Comparison of ENCODE assay signal across 1 cellular context in the genomic region with DNA sequence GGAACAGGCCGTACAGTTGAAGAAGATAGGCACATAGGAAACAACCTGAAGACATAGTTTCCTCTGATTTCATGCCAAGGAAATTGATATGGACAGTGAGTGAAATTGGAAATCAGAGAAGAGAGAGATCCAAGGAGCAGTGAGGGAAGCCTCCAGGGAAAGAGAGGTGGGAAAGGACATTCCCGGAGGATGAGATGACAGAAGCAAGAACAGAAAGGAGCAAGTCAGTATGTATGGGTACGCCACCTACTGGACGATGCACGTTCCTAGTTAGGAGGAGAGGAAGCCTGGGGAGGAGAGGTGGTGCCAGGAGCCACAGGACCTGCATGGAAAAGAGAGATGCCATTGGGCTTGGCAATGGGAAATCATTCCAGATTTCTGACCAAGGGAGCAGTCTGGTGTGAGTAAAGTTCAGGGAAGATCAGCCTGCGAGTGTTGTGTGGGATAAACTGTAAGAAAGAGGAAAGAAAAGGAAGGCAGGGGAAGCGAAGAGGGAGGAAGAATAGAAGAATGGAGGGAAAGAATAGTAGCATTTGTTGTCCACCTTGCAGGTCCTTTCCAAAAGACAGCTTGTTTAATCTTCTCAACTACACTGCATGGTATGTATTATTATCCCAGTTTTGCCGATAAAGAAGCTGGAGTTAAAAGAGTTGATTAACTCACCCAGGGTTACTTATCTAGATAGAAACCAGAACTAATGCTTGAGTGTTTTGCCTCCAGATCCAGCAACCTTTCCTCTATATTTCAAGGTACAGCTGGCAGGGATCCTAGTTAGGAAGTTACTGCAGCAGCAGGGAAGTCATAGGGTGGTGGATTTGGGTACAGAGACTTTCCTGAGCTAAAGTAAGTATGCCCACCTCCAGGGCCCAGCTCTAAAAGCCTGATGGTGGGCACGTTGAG.
TF ChIP-seq lines count a peak whose summit lies in the region.

No MANE protein-coding gene starts in this region.

TF ChIP-seq in K562, 482 proteins besides CTCF, POLR2A, EP300 and RAD21 (continued from another document and continues in another):
- TF ChIP-seq, protein P1, sequence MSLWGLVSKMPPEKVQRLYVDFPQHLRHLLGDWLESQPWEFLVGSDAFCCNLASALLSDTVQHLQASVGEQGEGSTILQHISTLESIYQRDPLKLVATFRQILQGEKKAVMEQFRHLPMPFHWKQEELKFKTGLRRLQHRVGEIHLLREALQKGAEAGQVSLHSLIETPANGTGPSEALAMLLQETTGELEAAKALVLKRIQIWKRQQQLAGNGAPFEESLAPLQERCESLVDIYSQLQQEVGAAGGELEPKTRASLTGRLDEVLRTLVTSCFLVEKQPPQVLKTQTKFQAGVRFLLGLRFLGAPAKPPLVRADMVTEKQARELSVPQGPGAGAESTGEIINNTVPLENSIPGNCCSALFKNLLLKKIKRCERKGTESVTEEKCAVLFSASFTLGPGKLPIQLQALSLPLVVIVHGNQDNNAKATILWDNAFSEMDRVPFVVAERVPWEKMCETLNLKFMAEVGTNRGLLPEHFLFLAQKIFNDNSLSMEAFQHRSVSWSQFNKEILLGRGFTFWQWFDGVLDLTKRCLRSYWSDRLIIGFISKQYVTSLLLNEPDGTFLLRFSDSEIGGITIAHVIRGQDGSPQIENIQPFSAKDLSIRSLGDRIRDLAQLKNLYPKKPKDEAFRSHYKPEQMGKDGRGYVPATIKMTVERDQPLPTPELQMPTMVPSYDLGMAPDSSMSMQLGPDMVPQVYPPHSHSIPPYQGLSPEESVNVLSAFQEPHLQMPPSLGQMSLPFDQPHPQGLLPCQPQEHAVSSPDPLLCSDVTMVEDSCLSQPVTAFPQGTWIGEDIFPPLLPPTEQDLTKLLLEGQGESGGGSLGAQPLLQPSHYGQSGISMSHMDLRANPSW (CRISPR knock-in tag; IDR thresholded peaks at IDR 0.05) = no peak
- 0 out of 2 replicates have a peak, but pooled peaks have one; percentile 11 for TF ChIP-seq LARP7 (IDR thresholded peaks at IDR 0.05)
- no peak for TF ChIP-seq HMG20A (CRISPR knock-in tag; conservative IDR thresholded peaks at IDR 0.05)
- TF ChIP-seq CREM (IDR thresholded peaks at IDR 0.05; ENCODE audit: low read depth) = peak; percentile 76
- TF ChIP-seq, protein P2, sequence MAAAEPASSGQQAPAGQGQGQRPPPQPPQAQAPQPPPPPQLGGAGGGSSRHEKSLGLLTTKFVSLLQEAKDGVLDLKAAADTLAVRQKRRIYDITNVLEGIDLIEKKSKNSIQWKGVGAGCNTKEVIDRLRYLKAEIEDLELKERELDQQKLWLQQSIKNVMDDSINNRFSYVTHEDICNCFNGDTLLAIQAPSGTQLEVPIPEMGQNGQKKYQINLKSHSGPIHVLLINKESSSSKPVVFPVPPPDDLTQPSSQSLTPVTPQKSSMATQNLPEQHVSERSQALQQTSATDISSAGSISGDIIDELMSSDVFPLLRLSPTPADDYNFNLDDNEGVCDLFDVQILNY (CRISPR knock-in tag; IDR thresholded peaks at IDR 0.05) = 0 out of 2 replicates have a peak, but pooled peaks have one; percentile 56
- TF ChIP-seq ZNF282 (CRISPR knock-in tag; IDR thresholded peaks at IDR 0.05) = no peak
- TF ChIP-seq ZFX (CRISPR knock-in tag; IDR thresholded peaks at IDR 0.05) = no peak
- TF ChIP-seq, protein P3, sequence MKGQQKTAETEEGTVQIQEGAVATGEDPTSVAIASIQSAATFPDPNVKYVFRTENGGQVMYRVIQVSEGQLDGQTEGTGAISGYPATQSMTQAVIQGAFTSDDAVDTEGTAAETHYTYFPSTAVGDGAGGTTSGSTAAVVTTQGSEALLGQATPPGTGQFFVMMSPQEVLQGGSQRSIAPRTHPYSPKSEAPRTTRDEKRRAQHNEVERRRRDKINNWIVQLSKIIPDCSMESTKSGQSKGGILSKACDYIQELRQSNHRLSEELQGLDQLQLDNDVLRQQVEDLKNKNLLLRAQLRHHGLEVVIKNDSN (CRISPR knock-in tag; IDR thresholded peaks at IDR 0.05) = no peak
- TF ChIP-seq RHOXF2B (CRISPR knock-in tag; conservative IDR thresholded peaks at IDR 0.05) = no peak
- TF ChIP-seq HDGF (IDR thresholded peaks at IDR 0.05) = peak; percentile 63; the same call in 1 of the 2 replicates
- TF ChIP-seq, protein P4, sequence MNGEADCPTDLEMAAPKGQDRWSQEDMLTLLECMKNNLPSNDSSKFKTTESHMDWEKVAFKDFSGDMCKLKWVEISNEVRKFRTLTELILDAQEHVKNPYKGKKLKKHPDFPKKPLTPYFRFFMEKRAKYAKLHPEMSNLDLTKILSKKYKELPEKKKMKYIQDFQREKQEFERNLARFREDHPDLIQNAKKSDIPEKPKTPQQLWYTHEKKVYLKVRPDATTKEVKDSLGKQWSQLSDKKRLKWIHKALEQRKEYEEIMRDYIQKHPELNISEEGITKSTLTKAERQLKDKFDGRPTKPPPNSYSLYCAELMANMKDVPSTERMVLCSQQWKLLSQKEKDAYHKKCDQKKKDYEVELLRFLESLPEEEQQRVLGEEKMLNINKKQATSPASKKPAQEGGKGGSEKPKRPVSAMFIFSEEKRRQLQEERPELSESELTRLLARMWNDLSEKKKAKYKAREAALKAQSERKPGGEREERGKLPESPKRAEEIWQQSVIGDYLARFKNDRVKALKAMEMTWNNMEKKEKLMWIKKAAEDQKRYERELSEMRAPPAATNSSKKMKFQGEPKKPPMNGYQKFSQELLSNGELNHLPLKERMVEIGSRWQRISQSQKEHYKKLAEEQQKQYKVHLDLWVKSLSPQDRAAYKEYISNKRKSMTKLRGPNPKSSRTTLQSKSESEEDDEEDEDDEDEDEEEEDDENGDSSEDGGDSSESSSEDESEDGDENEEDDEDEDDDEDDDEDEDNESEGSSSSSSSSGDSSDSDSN (IDR thresholded peaks at IDR 0.05; ENCODE audit: borderline replicate concordance in 1 of 2, low read depth in 2 of 2, low read length in 2 of 2) = no peak
- no peak for TF ChIP-seq ZNF311 (CRISPR knock-in tag; IDR thresholded peaks at IDR 0.05)
- no peak for TF ChIP-seq ZBTB34 (CRISPR knock-in tag; IDR thresholded peaks at IDR 0.05)
- TF ChIP-seq WHSC1 (IDR thresholded peaks at IDR 0.05; ENCODE audit: low read length) = no peak
- TF ChIP-seq, protein P5, sequence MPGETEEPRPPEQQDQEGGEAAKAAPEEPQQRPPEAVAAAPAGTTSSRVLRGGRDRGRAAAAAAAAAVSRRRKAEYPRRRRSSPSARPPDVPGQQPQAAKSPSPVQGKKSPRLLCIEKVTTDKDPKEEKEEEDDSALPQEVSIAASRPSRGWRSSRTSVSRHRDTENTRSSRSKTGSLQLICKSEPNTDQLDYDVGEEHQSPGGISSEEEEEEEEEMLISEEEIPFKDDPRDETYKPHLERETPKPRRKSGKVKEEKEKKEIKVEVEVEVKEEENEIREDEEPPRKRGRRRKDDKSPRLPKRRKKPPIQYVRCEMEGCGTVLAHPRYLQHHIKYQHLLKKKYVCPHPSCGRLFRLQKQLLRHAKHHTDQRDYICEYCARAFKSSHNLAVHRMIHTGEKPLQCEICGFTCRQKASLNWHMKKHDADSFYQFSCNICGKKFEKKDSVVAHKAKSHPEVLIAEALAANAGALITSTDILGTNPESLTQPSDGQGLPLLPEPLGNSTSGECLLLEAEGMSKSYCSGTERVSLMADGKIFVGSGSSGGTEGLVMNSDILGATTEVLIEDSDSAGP (CRISPR knock-in tag; IDR thresholded peaks at IDR 0.05) = no peak
- TF ChIP-seq, protein P6, sequence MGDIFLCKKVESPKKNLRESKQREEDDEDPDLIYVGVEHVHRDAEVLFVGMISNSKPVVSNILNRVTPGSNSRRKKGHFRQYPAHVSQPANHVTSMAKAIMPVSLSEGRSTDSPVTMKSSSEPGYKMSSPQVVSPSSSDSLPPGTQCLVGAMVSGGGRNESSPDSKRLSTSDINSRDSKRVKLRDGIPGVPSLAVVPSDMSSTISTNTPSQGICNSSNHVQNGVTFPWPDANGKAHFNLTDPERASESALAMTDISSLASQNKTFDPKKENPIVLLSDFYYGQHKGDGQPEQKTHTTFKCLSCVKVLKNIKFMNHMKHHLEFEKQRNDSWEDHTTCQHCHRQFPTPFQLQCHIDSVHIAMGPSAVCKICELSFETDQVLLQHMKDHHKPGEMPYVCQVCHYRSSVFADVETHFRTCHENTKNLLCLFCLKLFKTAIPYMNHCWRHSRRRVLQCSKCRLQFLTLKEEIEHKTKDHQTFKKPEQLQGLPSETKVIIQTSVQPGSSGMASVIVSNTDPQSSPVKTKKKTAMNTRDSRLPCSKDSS (IDR thresholded peaks at IDR 0.05; ENCODE audit: low read depth, partially characterized antibody) = no peak
- no peak for TF ChIP-seq PRDM10 (IDR thresholded peaks at IDR 0.05; ENCODE audit: partially characterized antibody)
- TF ChIP-seq HCFC1 (IDR thresholded peaks at IDR 0.05; ENCODE audit: low read depth, low read length) = 0 out of 2 replicates have a peak, but pooled peaks have one; percentile 15
- TF ChIP-seq, protein P7, sequence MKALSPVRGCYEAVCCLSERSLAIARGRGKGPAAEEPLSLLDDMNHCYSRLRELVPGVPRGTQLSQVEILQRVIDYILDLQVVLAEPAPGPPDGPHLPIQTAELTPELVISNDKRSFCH (CRISPR knock-in tag; IDR thresholded peaks at IDR 0.05) = no peak
- TF ChIP-seq, protein P7 (tag; IDR thresholded peaks at IDR 0.05) = no peak
- TF ChIP-seq ZNF444 (CRISPR knock-in tag; IDR thresholded peaks at IDR 0.05) = no peak
- TF ChIP-seq HES1 (IDR thresholded peaks at IDR 0.05; ENCODE audit: low read depth) = no peak
- peak; percentile 52; the same call in 1 of the 2 replicates for TF ChIP-seq SMC3 (conservative IDR thresholded peaks at IDR 0.05; ENCODE audit: insufficient read depth, low read depth, low read length)
- no peak for TF ChIP-seq HOXB6 (CRISPR knock-in tag; IDR thresholded peaks at IDR 0.05; ENCODE audit: borderline replicate concordance)
- no peak for TF ChIP-seq SMAD1 (IDR thresholded peaks at IDR 0.05; ENCODE audit: low read depth, low read length, partially characterized antibody)
- peak; percentile 21; the same call in 1 of the 2 replicates for TF ChIP-seq FOSL1 (tag; conservative IDR thresholded peaks at IDR 0.05)
- no peak for TF ChIP-seq ZBTB49 (CRISPR knock-in tag; IDR thresholded peaks at IDR 0.05; ENCODE audit: borderline replicate concordance)
- no peak for TF ChIP-seq ZNF212 (CRISPR knock-in tag; IDR thresholded peaks at IDR 0.05)
- no peak for TF ChIP-seq ZNF717 (CRISPR knock-in tag; IDR thresholded peaks at IDR 0.05)
- TF ChIP-seq TOE1 (IDR thresholded peaks at IDR 0.05; ENCODE audit: borderline replicate concordance) = peak; percentile 54
- no peak for TF ChIP-seq TOE1 (CRISPR knock-in tag; IDR thresholded peaks at IDR 0.05; ENCODE audit: borderline replicate concordance, low read depth)
- no peak for TF ChIP-seq MECOM (CRISPR knock-in tag; IDR thresholded peaks at IDR 0.05)
- TF ChIP-seq FOS (IDR thresholded peaks at IDR 0.05; ENCODE audit: extremely low read depth, insufficient read length) = no peak
